8 cellular contexts compared by ENCODE assay signal in genomic region chr3:147854542-147854941, GRCh38.
"Had no signal": no experiment of that assay in that cellular context is flagged by ENCODE, and none has a peak within 500 bp of the region (broad histone marks: within the 10 kb centered on the region; RNA-seq: fewer than 3 reads in every experiment).

No MANE protein-coding gene starts in this region.

- DNase-seq: GDM1, GF-D8 had no signal

- H3K4me3 ChIP-seq: GM12878 had no signal

- ATAC-seq: GM12878 had no signal

- FAIRE-seq: G401.6, GM12878, GM12891, GM12892, GM18507, GM19239 had no signal
